ENCODE assay signal across 19 cellular contexts in the genomic region with DNA sequence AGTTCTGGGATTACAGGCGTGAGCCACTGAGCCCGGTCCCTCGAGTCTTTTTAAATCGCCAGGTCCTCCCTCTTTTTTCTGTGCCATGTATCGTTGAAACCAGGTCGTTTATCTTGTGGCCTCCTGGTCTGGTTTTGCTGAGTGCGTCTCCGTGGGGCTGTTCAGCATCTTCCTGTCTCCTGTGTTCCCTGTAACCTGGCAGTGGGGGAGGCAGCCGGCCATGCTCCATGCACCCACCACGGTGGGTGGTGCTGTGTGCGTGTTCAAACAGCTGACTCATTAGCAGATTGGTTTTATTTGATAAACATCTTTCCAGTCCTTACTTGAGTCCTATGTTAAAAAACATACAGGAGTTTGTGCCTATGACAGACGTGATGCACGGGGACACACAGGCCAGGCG. TPM values are rescaled to one million over a fixed set of nuclear protein-coding genes. Genes with fewer than 3 reads are reported as not detected.
"Had no signal": no experiment of that assay in that cellular context is flagged by ENCODE, and none has a peak within 500 bp of the region (broad histone marks: within the 10 kb centered on the region; RNA-seq: fewer than 3 reads in every experiment).

No MANE protein-coding gene starts in this region.

- ATAC-seq: activated naive CD4-positive, alpha-beta T cell treated with anti-CD3 and anti-CD28 coated beads, Interleukin-2, amount 50 U/mL, for 72 hours had no signal

- H3K27ac ChIP-seq: esophagus squamous epithelium, neural progenitor cell, ovary, sigmoid colon had no signal

- H3K36me3 ChIP-seq: neural progenitor cell, ovary had no signal

- H3K9me3 Mint-ChIP-seq: activated naive CD4-positive, alpha-beta T cell treated with anti-CD3 and anti-CD28 coated beads, Interleukin-2, amount 50 U/mL, for 72 hours had no signal

- H3K27ac Mint-ChIP-seq: neural progenitor cell had no signal

- H3K27me3 ChIP-seq: esophagus squamous epithelium, ovary, sigmoid colon had no signal

- DNase-seq: activated CD4-positive, alpha-beta T cell treated with anti-CD3 and anti-CD28 coated beads, Interleukin-2, amount 50 U/mL, for 1 hour; activated effector memory CD4-positive, alpha-beta T cell treated with Interleukin-2 at 50 U/mL for 16 hours; activated T-cell treated with anti-CD3 and anti-CD28 coated beads for 4 hours; caudate nucleus; esophagus squamous epithelium; kidney glomerular epithelial cell; mesendoderm; ovary; sigmoid colon; stimulated activated CD4-positive, alpha-beta T cell treated with anti-CD3 and anti-CD28 coated beads, Interleukin-2, amount 100 ng/mL, for 24 hours; SW 1271; T-helper 9 cell had no signal

- H3K4me1 ChIP-seq: neural progenitor cell had no signal

- H3K4me3 ChIP-seq: esophagus squamous epithelium, neural progenitor cell, ovary, sigmoid colon had no signal

- H3K9me3 ChIP-seq: esophagus squamous epithelium, ovary, sigmoid colon had no signal

RNA-seq across cellular contexts. Expression of a gene that starts 2.7 kb away (rescaled TPM):
- total RNA-seq: esophagus squamous epithelium, fibroblast of villous mesenchyme, liver, sigmoid colon, SK-MEL-5, urinary bladder had no signal
- polyA plus RNA-seq: liver, ovary, sigmoid colon, thymus, urinary bladder had no signal
